12 cellular contexts compared by ENCODE assay signal in genomic region chr20:18543932-18544331, GRCh38. TPM values are rescaled to one million over a fixed set of nuclear protein-coding genes. Genes with fewer than 3 reads are reported as not detected.
DNase-seq lines count a peak whose midpoint lies in the region; ATAC-seq lines count a peak whose summit lies in the region.
"Had no signal": no experiment of that assay in that cellular context is flagged by ENCODE, and none has a peak within 500 bp of the region (broad histone marks: within the 10 kb centered on the region; RNA-seq: fewer than 3 reads in every experiment).

No MANE protein-coding gene starts in this region.

- ATAC-seq in left lobe of liver (peak; percentile 96), GM19328 (IDR thresholded peaks at IDR 0.05; ENCODE audit: unreplicated experiment) (no peak), GM21717 (IDR thresholded peaks at IDR 0.05; ENCODE audit: unreplicated experiment) (no peak)

- DNase-seq in COR-L47 (lab: John Stamatoyannopoulos, UW): peak; percentile 98
- peak; percentile 88 for DNase-seq in NCI-H1105 (lab: John Stamatoyannopoulos, UW)
- DNase-seq in NCI-H748 treated with DMSO at 0.1 percent for 48 hours (lab: John Stamatoyannopoulos, UW): peak; percentile 13
- peak; percentile 96 for DNase-seq in left lobe of liver (ENCODE audit: low spot score)
- DNase-seq in NCI-H524 (lab: John Stamatoyannopoulos, UW): no peak
- DNase-seq in HuH-7 (ENCODE audit: low spot score): no peak
- DNase-seq: effector CD8-positive, alpha-beta T cell; kidney; sigmoid colon; WERI-Rb-1 had no signal

RNA-seq across cellular contexts. Expression of gene SMIM26, which starts 23.3 kb away (rescaled TPM):
- 35.4 TPM for total RNA-seq in left lobe of liver

RNA-seq across cellular contexts. Expression of gene SEC23B, which starts 36.2 kb away (rescaled TPM):
- total RNA-seq in left lobe of liver: 30.2 TPM

RNA-seq across cellular contexts. Expression of gene DTD1, which starts 43.9 kb away (rescaled TPM):
- 5.6 TPM for total RNA-seq in left lobe of liver

RNA-seq across cellular contexts. Expression of gene RBBP9, which starts 46.9 kb away (rescaled TPM):
- 15.3 TPM for total RNA-seq in left lobe of liver

Comparison
In these comparisons a context has a peak if more than half of its experiments do, and no peak if none do; other contexts are left out.
1. DNase-seq: peak in COR-L47 (single experiment), NCI-H1105 (single experiment), NCI-H748 treated with DMSO at 0.1 percent for 48 hours (single experiment) and left lobe of liver (single experiment); none in NCI-H524 (0 of 2) and HuH-7 (single experiment).